9 cellular contexts compared by ENCODE assay signal in the genomic region with DNA sequence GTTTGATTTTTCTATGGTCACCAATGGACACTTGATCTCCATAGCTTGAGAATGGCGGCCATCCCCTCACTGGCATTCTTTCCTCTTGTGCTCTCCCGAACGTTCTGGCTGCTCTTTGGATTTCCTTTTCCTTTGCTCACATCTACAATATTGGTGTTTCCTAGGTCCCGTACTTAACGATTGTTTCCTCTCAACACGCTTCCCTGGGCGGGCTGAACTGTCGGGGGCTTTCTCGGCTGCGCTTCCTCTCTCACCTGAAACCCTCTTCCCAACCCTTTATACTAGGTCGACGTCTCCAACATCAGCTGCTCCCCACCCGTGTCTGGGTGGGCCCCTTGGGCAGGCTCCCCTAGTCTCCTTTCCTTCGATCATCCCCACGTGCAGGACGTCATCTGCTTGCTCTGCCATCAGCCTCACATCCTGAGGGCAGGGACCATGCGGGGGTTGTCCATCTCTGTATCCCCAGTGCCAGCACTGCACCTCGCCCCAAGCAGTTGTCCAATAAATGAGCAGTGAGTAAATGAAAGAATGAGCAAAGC. TPM values are rescaled to one million over a fixed set of nuclear protein-coding genes. Genes with fewer than 3 reads are reported as not detected.
DNase-seq lines count a peak whose midpoint lies in the region; ATAC-seq and TF ChIP-seq lines count a peak whose summit lies in the region.
"Had no signal": no experiment of that assay in that cellular context is flagged by ENCODE, and none has a peak within 500 bp of the region (broad histone marks: within the 10 kb centered on the region; RNA-seq: fewer than 3 reads in every experiment).

No MANE protein-coding gene starts in this region.

- peak overlapping the region; percentile 92 for H4K91ac ChIP-seq in IMR-90 (ENCODE audit: insufficient read depth, low read depth, low read length)

- no peaks in the 10 kb centered on the region for H3K9me3 ChIP-seq in IMR-90 (ENCODE audit: control insufficient read depth, insufficient read depth, low read length)

- H2BK15ac ChIP-seq in IMR-90 (ENCODE audit: low read depth, low read length): no peak overlapping the region

- ATAC-seq in IMR-90 (ENCODE audit: low read depth) (peak; percentile 27), GM18517 (IDR thresholded peaks at IDR 0.05; ENCODE audit: unreplicated experiment) (no peak)

- dilution Hi-C loops in IMR-90 (cut with HindIII; ENCODE audit: low sequenced_read_pairs, unreplicated experiment): no loop called here

- peak overlapping the region; percentile 84 for H2BK5ac ChIP-seq in IMR-90 (ENCODE audit: low read depth, low read length, poor library complexity, severe bottlenecking)

- peak overlapping the region; percentile 80 for H3K4me2 ChIP-seq in IMR-90 (ENCODE audit: low read depth, low read length)

- intact Hi-C loops in IMR-90 (cut with micrococcal nuclease): no loop called here

- peak overlapping the region; percentile 96 for H2AFZ ChIP-seq in IMR-90 (replicated peaks; ENCODE audit: low read length, poor library complexity)

- peak overlapping the region; percentile 13; the same call in 1 of the 2 replicates for H2AK5ac ChIP-seq in IMR-90 (ENCODE audit: low read depth, low read length)

- in situ Hi-C loops in G401 (cut with HindIII; ENCODE audit: low sequenced_read_pairs) (no loop called here), IMR-90 (cut with MboI; ENCODE audit: low sequenced_read_pairs) (no loop called here)

- H3K9me1 ChIP-seq in IMR-90 (ENCODE audit: insufficient read depth, low read length): no peaks in the 10 kb centered on the region

- H3K36me3 ChIP-seq in IMR-90 (ENCODE audit: control insufficient read depth, insufficient read depth, low read length): no peaks in the 10 kb centered on the region

- H3K4me3 ChIP-seq in IMR-90 (ENCODE audit: insufficient read depth, low read depth, low read length): peak overlapping the region; percentile 92
- H3K4me3 ChIP-seq in coronary artery: peak overlapping the region; percentile 70

- POLR2A ChIA-PET in IMR-90 (lab: Charles Lee; ENCODE audit: unreplicated experiment): no interaction called here

- H3K79me1 ChIP-seq in IMR-90 (ENCODE audit: low read depth in 1 of 2, low read length in 2 of 2): peaks cover 23 to 31% of the 10 kb centered on the region in 2 experiments

- H3K9ac ChIP-seq in IMR-90 (ENCODE audit: low read depth, low read length): peak overlapping the region; percentile 70

- peak overlapping the region; percentile 63 to 93 (median 84) for H3K27ac Mint-ChIP-seq in nephron

- peak overlapping the region; percentile 87 to 97 (median 92) for H3K4me3 Mint-ChIP-seq in nephron

- TF ChIP-seq POLR2A in IMR-90 (IDR thresholded peaks at IDR 0.05; ENCODE audit: low read depth, low read length): no peak

- no peaks in the 10 kb centered on the region for H4K20me1 ChIP-seq in IMR-90 (ENCODE audit: insufficient read depth, low read length)

- DNase-seq in G401 (ENCODE audit: low spot score) (peak; percentile 2), IMR-90 (no peak), coronary artery (ENCODE audit: low spot score) (no peak), NCI-H2029 (lab: John Stamatoyannopoulos, UW) (no peak), NOMO-1 treated with dmso at 0.1 percent for 144 hours (lab: John Stamatoyannopoulos, UW; ENCODE audit: unreplicated experiment) (no peak), inferior parietal cortex (ENCODE audit: extremely low spot score) (no peak)

- TF ChIP-seq CTCF in IMR-90 (conservative IDR thresholded peaks at IDR 0.05; ENCODE audit: low read depth, low read length) (no peak), coronary artery (IDR thresholded peaks at IDR 0.05) (no peak), nephron (IDR thresholded peaks at IDR 0.05; ENCODE audit: unreplicated experiment in 3 of 3) (no peak)

- CTCF ChIA-PET in IMR-90 (lab: Yijun Ruan, JAX): no interaction called here

- H3K9me3 Mint-ChIP-seq in nephron: peaks cover 4% of the 10 kb centered on the region

- H4K8ac ChIP-seq in IMR-90 (ENCODE audit: low read depth in 2 of 2, low read length in 2 of 2): peak overlapping the region; percentile 92 to 98

- peak overlapping the region; percentile 83 for H3K23ac ChIP-seq in IMR-90 (ENCODE audit: low read depth, low read length)

- BruUV-seq in IMR-90 (replicated peaks; lab: Mats Ljungman, UMichigan): no TSS peak

- H3K56ac ChIP-seq in IMR-90 (ENCODE audit: extremely low read depth, insufficient read depth, low read length): peak overlapping the region; percentile 22

- H2BK120ac ChIP-seq in IMR-90 (ENCODE audit: low read depth, low read length): no peak overlapping the region

- peak overlapping the region; percentile 78 for H4K5ac ChIP-seq in IMR-90 (ENCODE audit: low read depth, low read length)

- no peaks in the 10 kb centered on the region for H3K27me3 ChIP-seq in IMR-90 (ENCODE audit: control insufficient read depth, insufficient read depth, low read length)

- WGBS in IMR-90 (ENCODE audit: extremely low coverage in 2 of 2, insufficient read length in 1 of 2), 2 experiments: 64% methylated on average over 16 of the region's 18 CpGs; no CpG with 5 or more reads in 1 of the 2 experiments

- H3K27me3 Mint-ChIP-seq in nephron (ENCODE audit: low read depth): peaks cover 9% of the 10 kb centered on the region

- peaks cover 5% of the 10 kb centered on the region for H3K36me3 Mint-ChIP-seq in nephron (ENCODE audit: low read depth)

- H3K4me1 ChIP-seq in IMR-90 (ENCODE audit: control insufficient read depth, insufficient read depth, low read length): peaks cover 3% of the 10 kb centered on the region; the same call in 1 of the 2 replicates

- H2BK20ac ChIP-seq in IMR-90 (ENCODE audit: low read depth, low read length): no peak overlapping the region

- H3K4ac ChIP-seq in IMR-90 (ENCODE audit: low read depth, low read length): peak overlapping the region; percentile 90

- H3K18ac ChIP-seq in IMR-90 (ENCODE audit: low read depth, low read length): no peak overlapping the region; the same call in 1 of the 2 replicates

- peak overlapping the region; percentile 60 for H3K14ac ChIP-seq in IMR-90 (replicated peaks; ENCODE audit: low read depth, low read length)

- peaks cover 22% of the 10 kb centered on the region for H3K4me1 Mint-ChIP-seq in nephron

- no peak for TF ChIP-seq RAD21 in IMR-90 (IDR thresholded peaks at IDR 0.05; ENCODE audit: low read length)

- H3K27ac ChIP-seq in IMR-90 (ENCODE audit: insufficient read depth, low read length) (peak overlapping the region; percentile 85), coronary artery (peak overlapping the region; percentile 16 to 75)

- H2AK9ac ChIP-seq in IMR-90 (replicated peaks; ENCODE audit: low read depth, low read length, poor library complexity): peak overlapping the region; percentile 87

TF ChIP-seq in IMR-90, 13 proteins besides CTCF, POLR2A, EP300 and RAD21:
- no peak for TF ChIP-seq MAFK (IDR thresholded peaks at IDR 0.05; ENCODE audit: low read depth, low read length)
- TF ChIP-seq, protein P1, sequence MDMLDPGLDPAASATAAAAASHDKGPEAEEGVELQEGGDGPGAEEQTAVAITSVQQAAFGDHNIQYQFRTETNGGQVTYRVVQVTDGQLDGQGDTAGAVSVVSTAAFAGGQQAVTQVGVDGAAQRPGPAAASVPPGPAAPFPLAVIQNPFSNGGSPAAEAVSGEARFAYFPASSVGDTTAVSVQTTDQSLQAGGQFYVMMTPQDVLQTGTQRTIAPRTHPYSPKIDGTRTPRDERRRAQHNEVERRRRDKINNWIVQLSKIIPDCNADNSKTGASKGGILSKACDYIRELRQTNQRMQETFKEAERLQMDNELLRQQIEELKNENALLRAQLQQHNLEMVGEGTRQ (IDR thresholded peaks at IDR 0.05; ENCODE audit: low read depth, low read length): peak; percentile 10; the same call in 1 of the 2 replicates

RNA-seq across cellular contexts. Expression of a gene that starts 0.6 kb away (rescaled TPM):
- total RNA-seq in G401 (2014; rRNA removed; shearing (Covaris generic)): 33.1 and 33.3 TPM in 2 replicates
- total RNA-seq in IMR-90 (2012; rRNA removed): 16.7 and 19.2 TPM in 2 replicates
- polyA plus RNA-seq in IMR-90 (2012; rRNA removed): 14.7 and 15.8 TPM in 2 replicates
- 9.6 and 10.0 TPM in 2 replicates for polyA plus RNA-seq in IMR-90 (2012; cell fraction: cytosol; rRNA removed)
- 40.4 and 57.3 TPM in 2 replicates for polyA plus RNA-seq in IMR-90 (2012; cell fraction: nucleus; rRNA removed; ENCODE audit: low replicate concordance)

RNA-seq across cellular contexts. Expression of a gene that starts 34.7 kb away (rescaled TPM):
- total RNA-seq in G401 (2014; rRNA removed; shearing (Covaris generic)): 1.6 and 2.6 TPM in 2 replicates
- total RNA-seq in IMR-90 (2012; rRNA removed): 0.28 and 0.36 TPM in 2 replicates
- polyA plus RNA-seq in IMR-90 (2012; rRNA removed): 0.22 and 0.55 TPM in 2 replicates
- polyA plus RNA-seq in IMR-90 (2012; cell fraction: cytosol; rRNA removed): 0.24 and 0.70 TPM in 2 replicates
- 0.22 and 0.58 TPM in 2 replicates for polyA plus RNA-seq in IMR-90 (2012; cell fraction: nucleus; rRNA removed; ENCODE audit: low replicate concordance)
- total RNA-seq: NCI-H460 had no signal
